ENCODE assay signal across 31 cellular contexts in genomic region chr19:32843716-32844245, GRCh38. TPM values are rescaled to one million over a fixed set of nuclear protein-coding genes. Genes with fewer than 3 reads are reported as not detected.
"Had no signal": no experiment of that assay in that cellular context is flagged by ENCODE, and none has a peak within 500 bp of the region (broad histone marks: within the 10 kb centered on the region; RNA-seq: fewer than 3 reads in every experiment).

No MANE protein-coding gene starts in this region.

- DNase-seq: activated CD4-positive, alpha-beta memory T cell treated with anti-CD3 and anti-CD28 coated beads, Interleukin-2, amount 10 ng/mL, durations not matched to agents 7 days and 5 days; activated CD4-positive, alpha-beta T cell treated with anti-CD3 and anti-CD28 coated beads for 1 hour; activated CD4-positive, alpha-beta T cell treated with anti-CD3 and anti-CD28 coated beads for 36 hours; activated CD4-positive, alpha-beta T cell treated with anti-CD3 and anti-CD28 coated beads for 48 hours; activated CD4-positive, alpha-beta T cell treated with anti-CD3 and anti-CD28 coated beads, Interleukin-2, amount 10 ng/mL, durations not matched to agents 7 days and 5 days; activated CD4-positive, alpha-beta T cell treated with anti-CD3 and anti-CD28 coated beads, Interleukin-2, amount 50 U/mL, for 48 hours; activated CD4-positive, CD25-positive, alpha-beta regulatory T cell; activated CD8-positive, alpha-beta memory T cell treated with anti-CD3 and anti-CD28 coated beads for 24 hours; activated CD8-positive, alpha-beta memory T cell treated with anti-CD3 and anti-CD28 coated beads, Interleukin-2, amount 10 ng/mL, durations not matched to agents 7 days and 5 days; activated CD8-positive, alpha-beta memory T cell treated with anti-CD3 and anti-CD28 coated beads, Interleukin-2, amount 50 U/mL, for 48 hours; activated CD8-positive, alpha-beta T cell treated with anti-CD3 and anti-CD28 coated beads, Interleukin-2, amount 10 ng/mL, durations not matched to agents 7 days and 5 days; activated gamma-delta T cell; activated naive CD4-positive, alpha-beta T cell treated with anti-CD3 and anti-CD28 coated beads, Interleukin-2, amount 10 ng/mL, durations not matched to agents 7 days and 5 days; activated naive CD4-positive, alpha-beta T cell treated with Interleukin-2 at 50 U/mL for 16 hours; activated naive CD8-positive, alpha-beta T cell treated with anti-CD3 and anti-CD28 coated beads, Interleukin-2, amount 10 ng/mL, durations not matched to agents 7 days and 5 days; activated naive CD8-positive, alpha-beta T cell treated with anti-CD3 and anti-CD28 coated beads, Interleukin-2, amount 50 U/mL, for 24 hours; activated T-cell treated with anti-CD3 and anti-CD28 coated beads, Interleukin-2, amount 50 U/mL, for 24 hours; activated T-cell treated with anti-CD3 and anti-CD28 coated beads, Interleukin-2, amount 50 U/mL, for 48 hours; amygdala; anterior cingulate cortex; caudate nucleus; cerebellar nuclear complex; SW 1271; T-helper 1 cell; T-helper 2 cell; T-helper 9 cell; WERI-Rb-1 had no signal

- H3K4me3 ChIP-seq: ascending aorta, cardiac muscle cell had no signal

- H3K27me3 ChIP-seq: ascending aorta, cardiac muscle cell had no signal

- ATAC-seq: activated CD4-positive, alpha-beta T cell treated with anti-CD3 and anti-CD28 coated beads for 36 hours; activated CD4-positive, CD25-positive, alpha-beta regulatory T cell treated with anti-CD3 and anti-CD28 coated beads, Interleukin-2, amount 50 U/mL, for 24 hours; activated CD8-positive, alpha-beta memory T cell treated with anti-CD3 and anti-CD28 coated beads, Interleukin-2, amount 10 ng/mL, durations not matched to agents 7 days and 5 days; activated CD8-positive, alpha-beta T cell treated with anti-CD3 and anti-CD28 coated beads, Interleukin-2, amount 10 ng/mL, durations not matched to agents 7 days and 5 days; activated naive CD8-positive, alpha-beta T cell treated with anti-CD3 and anti-CD28 coated beads, Interleukin-2, amount 50 U/mL, for 24 hours; WTC11 had no signal

- H3K27ac ChIP-seq: ascending aorta, cardiac muscle cell, WERI-Rb-1 had no signal

- H3K36me3 ChIP-seq: cardiac muscle cell, WERI-Rb-1 had no signal

- H3K4me1 ChIP-seq: ascending aorta had no signal

RNA-seq across cellular contexts. Expression of gene SLC7A9, which starts 25.8 kb away (rescaled TPM):
- total RNA-seq: ascending aorta had no signal
